ENCODE assay signal across 26 cellular contexts in the genomic region with DNA sequence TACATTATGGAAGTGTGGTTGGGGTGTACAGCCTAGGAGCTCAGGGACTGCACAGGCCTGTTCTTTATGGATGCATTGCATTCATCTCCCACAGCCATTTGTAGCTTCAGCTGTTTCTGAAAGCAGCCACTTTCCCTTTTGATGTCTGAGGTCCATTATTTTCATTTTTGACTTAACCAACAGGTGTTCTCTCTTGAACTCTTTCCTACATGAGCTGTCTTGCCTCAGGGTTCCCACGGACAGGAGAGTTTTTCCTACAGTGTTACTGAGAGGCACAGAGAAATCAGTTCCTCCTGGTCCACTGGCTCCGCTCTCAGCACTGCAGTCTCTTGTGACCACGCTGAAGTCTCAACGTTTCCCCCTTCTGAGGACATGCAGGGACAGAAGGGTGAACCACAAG.
A peak's percentile ranks its signal among the peaks of the same experiment; 100 is the strongest.
DNase-seq lines count a peak whose midpoint lies in the region; ATAC-seq, FAIRE-seq and TF ChIP-seq lines count a peak whose summit lies in the region.
"Had no signal": no experiment of that assay in that cellular context is flagged by ENCODE, and none has a peak within 500 bp of the region (broad histone marks: within the 10 kb centered on the region; RNA-seq: fewer than 3 reads in every experiment).

No MANE protein-coding gene starts in this region.

- peak overlapping the region; percentile 6; the same call in 1 of the 2 replicates for H2AFZ ChIP-seq in GM23338
- H2AFZ ChIP-seq in H1 (ENCODE audit: low read length) = no peak overlapping the region
- H2AFZ ChIP-seq in neuronal stem cell (ENCODE audit: low read length) = peak overlapping the region; percentile 27

- H3K9me2 ChIP-seq in GM23338 (ENCODE audit: insufficient read depth) = peaks cover 9% of the 10 kb centered on the region
- H3K9me2 ChIP-seq: SK-N-SH had no signal

- H3K4me2 ChIP-seq in GM23338 = no peak overlapping the region
- H3K4me2 ChIP-seq in H1 (ENCODE audit: insufficient read depth in 1 of 2, low read depth in 2 of 2, low read length in 2 of 2) = no peak overlapping the region; a peak in 1 of 4 replicates
- H3K4me2 ChIP-seq in neuronal stem cell (ENCODE audit: insufficient read depth, low read length, poor library complexity, severe bottlenecking) = no peak overlapping the region
- H3K4me2 ChIP-seq: A549; BLaER1 treated with 17β-estradiol and CSF1 and Interleukin-3, amounts not matched to agents 10 nM and 100 nM; SK-N-SH had no signal

- H3K27me3 Mint-ChIP-seq in GM23338 (ENCODE audit: insufficient read depth, low read depth, poor library complexity) = peaks cover 5% of the 10 kb centered on the region
- H3K27me3 Mint-ChIP-seq: CD4-positive, alpha-beta memory T cell; T-helper 17 cell had no signal

- H3K9me3 Mint-ChIP-seq in GM23338 = no peaks in the 10 kb centered on the region
- H3K9me3 Mint-ChIP-seq: CD4-positive, alpha-beta memory T cell had no signal

- H2AK5ac ChIP-seq in H1 (ENCODE audit: low read depth, low read length) (peak overlapping the region; percentile 91; the same call in 1 of the 2 replicates), neuronal stem cell (ENCODE audit: low read depth, low read length) (no peak overlapping the region)

- H4K5ac ChIP-seq in H1 (ENCODE audit: insufficient read length, low read depth, low read length) = no peak overlapping the region

- H3K23ac ChIP-seq in H1 (ENCODE audit: insufficient read length) (no peak overlapping the region), neuronal stem cell (ENCODE audit: low read depth, low read length, poor library complexity) (no peak overlapping the region)

- TF ChIP-seq EP300 in H1 (IDR thresholded peaks at IDR 0.05; ENCODE audit: borderline replicate concordance in 1 of 2, low read depth in 2 of 2, low read length in 2 of 2) = no peak

- TF ChIP-seq CTCF in GM23338 (conservative IDR thresholded peaks at IDR 0.05; ENCODE audit: low read depth in 2 of 2) (no peak), H1 (IDR thresholded peaks at IDR 0.05; ENCODE audit: control extremely low read depth in 1 of 3, insufficient read depth in 1 of 3, low read depth in 1 of 3, low read length in 3 of 3) (no peak)

- H4K20me1 ChIP-seq in GM23338 (replicated peaks; ENCODE audit: insufficient read depth) (no peaks in the 10 kb centered on the region), H1 (replicated peaks in 1 of 2; ENCODE audit: control insufficient read depth in 1 of 2, insufficient read depth in 2 of 2, low read length in 2 of 2) (no peaks in the 10 kb centered on the region)
- H4K20me1 ChIP-seq: BLaER1 treated with 17β-estradiol and CSF1 and Interleukin-3, amounts not matched to agents 10 nM and 100 nM had no signal

- no peak overlapping the region; the same call in 1 of the 2 replicates for H2BK15ac ChIP-seq in H1 (ENCODE audit: low read length)
- H2BK15ac ChIP-seq in neuronal stem cell (ENCODE audit: low read length) = no peak overlapping the region

- H3K4me1 ChIP-seq in GM23338 (ENCODE audit: insufficient read depth) = no peaks in the 10 kb centered on the region
- peaks cover 0 to 6% (median 3%) of the 10 kb centered on the region in 4 experiments; a peak in 3 of 7 replicates for H3K4me1 ChIP-seq in H1 (replicated peaks in 1 of 4; ENCODE audit: control insufficient read depth in 3 of 4, insufficient read depth in 4 of 4, low read length in 3 of 4)
- H3K4me1 ChIP-seq in neuronal stem cell (ENCODE audit: control insufficient read depth in 2 of 2, insufficient read depth in 1 of 2, low read depth in 1 of 2, low read length in 2 of 2) = peaks cover 11 to 18% of the 10 kb centered on the region in 2 donors
- H3K4me1 ChIP-seq: A549; BLaER1 treated with 17β-estradiol and CSF1 and Interleukin-3, amounts not matched to agents 10 nM and 100 nM had no signal

- no peaks in the 10 kb centered on the region for H3K36me3 ChIP-seq in GM23338 (ENCODE audit: insufficient read depth)
- no peaks in the 10 kb centered on the region for H3K36me3 ChIP-seq in H1 (ENCODE audit: control insufficient read depth in 2 of 4, insufficient read depth in 4 of 4, low read length in 3 of 4)
- H3K36me3 ChIP-seq in neuronal stem cell (replicated peaks in 1 of 2; ENCODE audit: control insufficient read depth in 2 of 2, insufficient read depth in 2 of 2, low read length in 2 of 2) = no peaks in the 10 kb centered on the region

- no peaks in the 10 kb centered on the region for H3K23me2 ChIP-seq in H1 (ENCODE audit: low read depth, low read length)

- H3K4ac ChIP-seq in H1 (replicated peaks; ENCODE audit: insufficient read length, low read depth, low read length) = no peak overlapping the region
- H3K4ac ChIP-seq in neuronal stem cell (ENCODE audit: low read length) = no peak overlapping the region

- H3K56ac ChIP-seq in H1 (replicated peaks; ENCODE audit: insufficient read length, low read depth, low read length) = no peak overlapping the region

- TF ChIP-seq RAD21 in H1 (IDR thresholded peaks at IDR 0.05 in 1 of 2, conservative IDR thresholded peaks at IDR 0.05 in 1 of 2; ENCODE audit: low read depth in 2 of 2, low read length in 2 of 2) = no peak

- H2BK12ac ChIP-seq in H1 (ENCODE audit: low read depth, low read length) = peak overlapping the region; percentile 77; the same call in 1 of the 2 replicates
- no peak overlapping the region for H2BK12ac ChIP-seq in neuronal stem cell (ENCODE audit: low read length)

- H3K27ac Mint-ChIP-seq in GM23338 = no peak overlapping the region
- H3K27ac Mint-ChIP-seq: CD4-positive, alpha-beta memory T cell; T-helper 17 cell had no signal

- H3K4me3 Mint-ChIP-seq in GM23338 = no peak overlapping the region
- H3K4me3 Mint-ChIP-seq: CD4-positive, alpha-beta memory T cell; T-helper 17 cell had no signal

- H3K4me3 ChIP-seq in GM23338 = no peak overlapping the region
- H3K4me3 ChIP-seq in H1 (ENCODE audit: extremely low read depth in 1 of 4, insufficient read depth in 2 of 4, low read depth in 3 of 4, low read length in 4 of 4) = no peak overlapping the region
- no peak overlapping the region for H3K4me3 ChIP-seq in neuronal stem cell (ENCODE audit: low read length in 2 of 2)
- H3K4me3 ChIP-seq: A549; BLaER1 treated with 17β-estradiol and CSF1 and Interleukin-3, amounts not matched to agents 10 nM and 100 nM had no signal

- peaks cover 12% of the 10 kb centered on the region for H3K4me1 Mint-ChIP-seq in GM23338
- H3K4me1 Mint-ChIP-seq: CD4-positive, alpha-beta memory T cell; T-helper 17 cell had no signal

- CTCF ChIA-PET in H1 (lab: Charles Lee; ENCODE audit: partially characterized antibody) = no interaction called here

- H3K27ac ChIP-seq in GM23338 (ENCODE audit: low read depth) (no peak overlapping the region), H1 (ENCODE audit: low read depth, low read length) (no peak overlapping the region), neuronal stem cell (replicated peaks; ENCODE audit: low read length) (no peak overlapping the region)
- H3K27ac ChIP-seq: A549; BLaER1 treated with 17β-estradiol and CSF1 and Interleukin-3, amounts not matched to agents 10 nM and 100 nM had no signal

- no peak for ATAC-seq in GM23338
- no peak for ATAC-seq in HG02840 (IDR thresholded peaks at IDR 0.05; ENCODE audit: low FRiP score, unreplicated experiment)
- no peak for ATAC-seq in GM21515 (IDR thresholded peaks at IDR 0.05; ENCODE audit: unreplicated experiment)
- no peak for ATAC-seq in GM19455 (IDR thresholded peaks at IDR 0.05; ENCODE audit: unreplicated experiment)
- ATAC-seq: A549, T-helper 17 cell had no signal

- no peaks in the 10 kb centered on the region for H3K79me1 ChIP-seq in H1 (ENCODE audit: low read depth, low read length)
- H3K79me1 ChIP-seq in neuronal stem cell (ENCODE audit: low read depth, low read length) = no peaks in the 10 kb centered on the region

- H3K14ac ChIP-seq in H1 (ENCODE audit: insufficient read length) = no peak overlapping the region
- H3K14ac ChIP-seq in neuronal stem cell (ENCODE audit: low read length) = no peak overlapping the region

- H3K9me3 ChIP-seq in H1 (ENCODE audit: insufficient read depth in 2 of 2, low read depth in 1 of 2, low read length in 1 of 2) (no peaks in the 10 kb centered on the region), neuronal stem cell (replicated peaks in 1 of 2; ENCODE audit: control insufficient read depth in 2 of 2, insufficient read depth in 1 of 2, low read depth in 1 of 2, low read length in 2 of 2) (no peaks in the 10 kb centered on the region)
- H3K9me3 ChIP-seq: A549; BLaER1 treated with 17β-estradiol and CSF1 and Interleukin-3, amounts not matched to agents 10 nM and 100 nM; SK-N-SH had no signal

- H2BK5ac ChIP-seq in H1 (ENCODE audit: low read depth, low read length) = peak overlapping the region; percentile 80; the same call in 1 of the 2 replicates
- H2BK5ac ChIP-seq in neuronal stem cell (ENCODE audit: low read length) = no peak overlapping the region

- H4K91ac ChIP-seq in H1 (replicated peaks; ENCODE audit: insufficient read length, low read length) (peak overlapping the region; percentile 36), neuronal stem cell (ENCODE audit: low read depth, low read length, poor library complexity) (no peak overlapping the region)

- H4K8ac ChIP-seq in H1 (ENCODE audit: extremely low read depth, insufficient read depth, low read length) = no peak overlapping the region
- no peak overlapping the region for H4K8ac ChIP-seq in neuronal stem cell (ENCODE audit: low read depth, low read length)

- H2BK120ac ChIP-seq in H1 (replicated peaks; ENCODE audit: low read depth, low read length) (no peak overlapping the region), neuronal stem cell (ENCODE audit: low read depth, low read length) (no peak overlapping the region)

- H3K79me2 ChIP-seq in GM23338 (replicated peaks; ENCODE audit: insufficient read depth) (no peaks in the 10 kb centered on the region), H1 (ENCODE audit: control insufficient read depth in 1 of 2, insufficient read depth in 2 of 2, low read length in 2 of 2) (no peaks in the 10 kb centered on the region)

- DNase-seq in GM23338 (ENCODE audit: low spot score) (no peak), LHCN-M2 (ENCODE audit: low read depth) (peak; percentile 46), H1 (ENCODE audit: low read depth in 1 of 2, low spot score in 2 of 2) (no peak), neuronal stem cell (ENCODE audit: low spot score) (no peak)
- DNase-seq: AML-193; CD4-positive, alpha-beta memory T cell; COR-L47; DMS53; GDM1; Kasumi-1; MV-4-11; NCI-H1105; NCI-H1436 treated with DMSO at 0.1 percent for 48 hours; NCI-H1930; NCI-H2107; NCI-H510A; SIG-M5; SK-N-SH; T-helper 17 cell had no signal

- peak overlapping the region; percentile 5; the same call in 1 of the 2 replicates for H2BK20ac ChIP-seq in H1 (ENCODE audit: low read length)

- TF ChIP-seq POLR2A in H1 (IDR thresholded peaks at IDR 0.05; ENCODE audit: control extremely low read depth in 1 of 2, low read depth in 2 of 2, low read length in 2 of 2) = no peak

- POLR2A ChIA-PET in H1 (lab: Charles Lee; ENCODE audit: partially characterized antibody) = interaction anchor here (0.7 kb wide), 1 partner anchor 420 kb away, joined by 3 read pairs; no protein-coding TSS in a partner anchor

- H3F3A ChIP-seq in GM23338 (replicated peaks; ENCODE audit: low read depth) = no peaks in the 10 kb centered on the region

- no peak for FAIRE-seq in H1 (lab: Jason Lieb, UNC)
- FAIRE-seq: A549, GM12891, RCC 7860 had no signal

- WGBS in H1 (ENCODE audit: extremely low coverage in 1 of 2, insufficient coverage in 1 of 2, insufficient read length in 1 of 2, insufficient replicate concordance in 2 of 2, low coverage in 1 of 2, low lambda C conversion rate in 2 of 2, missing lambda C conversion rate in 1 of 2), 2 experiments = 86% methylated on average over 4 of the region's 4 CpGs; no CpG with 5 or more reads in 1 of the 2 experiments
- no CpG with 5 or more reads among the region's 4 CpGs for WGBS in neuronal stem cell (ENCODE audit: extremely low coverage in 2 of 2, insufficient read length in 2 of 2, insufficient replicate concordance in 1 of 2), 2 donors

- no peak overlapping the region for H3K9ac ChIP-seq in H1 (replicated peaks in 1 of 4; ENCODE audit: extremely low read depth in 1 of 4, low read depth in 3 of 4, low read length in 3 of 4)
- H3K9ac ChIP-seq in neuronal stem cell (ENCODE audit: low read depth, low read length, poor library complexity) = no peak overlapping the region
- H3K9ac ChIP-seq: BLaER1 treated with 17β-estradiol and CSF1 and Interleukin-3, amounts not matched to agents 10 nM and 100 nM; SK-N-SH had no signal

- H3K36me3 Mint-ChIP-seq in GM23338 (ENCODE audit: low read depth) = no peaks in the 10 kb centered on the region

- H3K18ac ChIP-seq in H1 (ENCODE audit: extremely low read depth, low read length) (no peak overlapping the region), neuronal stem cell (ENCODE audit: low read length) (no peak overlapping the region)

- no peaks in the 10 kb centered on the region for H3K27me3 ChIP-seq in GM23338 (ENCODE audit: insufficient read depth)
- no peaks in the 10 kb centered on the region for H3K27me3 ChIP-seq in H1 (replicated peaks in 1 of 4; ENCODE audit: control insufficient read depth in 3 of 4, extremely low read depth in 1 of 4, insufficient read depth in 3 of 4, low read length in 3 of 4)
- H3K27me3 ChIP-seq in neuronal stem cell (ENCODE audit: control insufficient read depth in 3 of 3, insufficient read depth in 3 of 3, low read depth in 1 of 3, low read length in 3 of 3) = no peaks in the 10 kb centered on the region
- H3K27me3 ChIP-seq: BLaER1 treated with 17β-estradiol and CSF1 and Interleukin-3, amounts not matched to agents 10 nM and 100 nM had no signal
